ENCODE assay signal across 9 cellular contexts in genomic region chr10:89838002-89838615, GRCh38.
DNase-seq lines count a peak whose midpoint lies in the region; ATAC-seq and TF ChIP-seq lines count a peak whose summit lies in the region.
"Had no signal": no experiment of that assay in that cellular context is flagged by ENCODE, and none has a peak within 500 bp of the region (broad histone marks: within the 10 kb centered on the region; RNA-seq: fewer than 3 reads in every experiment).

No MANE protein-coding gene starts in this region.

- no peak overlapping the region for H3K27ac Mint-ChIP-seq in activated CD4-positive, alpha-beta memory T cell treated with anti-CD3 and anti-CD28 coated beads for 36 hours

- H3K36me3 Mint-ChIP-seq in activated CD4-positive, alpha-beta memory T cell treated with anti-CD3 and anti-CD28 coated beads for 36 hours = no peaks in the 10 kb centered on the region

- DNase-seq in activated CD4-positive, alpha-beta memory T cell treated with anti-CD3 and anti-CD28 coated beads for 36 hours = no peak
- DNase-seq in heart left ventricle = no peak
- peak; percentile 67 for DNase-seq in spleen
- no peak for DNase-seq in NCI-H1694 treated with DMSO at 0.1 percent for 48 hours (lab: John Stamatoyannopoulos, UW)
- DNase-seq: NCI-H345 had no signal

- WGBS in heart left ventricle, 4 donors = 49 to 73% (median 64%) methylated on average over 23 to 27 of the region's 27 CpGs
- WGBS in spleen, 5 donors = 35 to 82% (median 36%) methylated on average over 8 to 27 of the region's 27 CpGs

- H3K4me1 ChIP-seq in heart left ventricle (peaks cover 0 to 11% (median 0%) of the 10 kb centered on the region in 12 donors), spleen (peaks cover 0 to 21% (median 8%) of the 10 kb centered on the region in 6 donors)

- peaks cover 14% of the 10 kb centered on the region for H3K4me1 Mint-ChIP-seq in activated CD4-positive, alpha-beta memory T cell treated with anti-CD3 and anti-CD28 coated beads for 36 hours (ENCODE audit: low read depth)

- H3K27ac ChIP-seq in heart left ventricle (peak overlapping the region in 3 of 12 donors; percentile 18 to 40 (median 34)), spleen (peak overlapping the region in 4 of 8 donors; percentile 20 to 51 (median 42))

- peak overlapping the region; percentile 66 for H3K4me3 Mint-ChIP-seq in activated CD4-positive, alpha-beta memory T cell treated with anti-CD3 and anti-CD28 coated beads for 36 hours

- TF ChIP-seq POLR2A in heart left ventricle (IDR thresholded peaks at IDR 0.05) (no peak), spleen (IDR thresholded peaks at IDR 0.05) (no peak)

- H3K4me3 ChIP-seq in heart left ventricle (peak overlapping the region; percentile 31 to 68 (median 54)), spleen (peak overlapping the region; percentile 45 to 76 (median 50))

- intact Hi-C loops in activated CD4-positive, alpha-beta memory T cell treated with anti-CD3 and anti-CD28 coated beads for 36 hours (cut with micrococcal nuclease) = no loop called here
- intact Hi-C loops in heart left ventricle (cut with DNase I) = no loop called here
- intact Hi-C loops in spleen (cut with DNase I; ENCODE audit: low total_unique reads) = no loop called here

- peaks cover 4% of the 10 kb centered on the region for H3K27me3 Mint-ChIP-seq in activated CD4-positive, alpha-beta memory T cell treated with anti-CD3 and anti-CD28 coated beads for 36 hours

- peaks cover 0 to 14% (median 9%) of the 10 kb centered on the region in 9 donors for H3K27me3 ChIP-seq in heart left ventricle
- H3K27me3 ChIP-seq in spleen (replicated peaks in 1 of 7) = peaks cover 0 to 31% (median 6%) of the 10 kb centered on the region in 7 donors

- POLR2A ChIA-PET in activated CD4-positive, alpha-beta memory T cell treated with anti-CD3 and anti-CD28 coated beads for 36 hours (lab: Charles Lee) = interaction anchor here (1.3 kb wide), 1 partner anchor 24 kb away, joined by 4 read pairs; no protein-coding TSS in a partner anchor

- H3K9me3 ChIP-seq in heart left ventricle (peaks cover 0 to 4% (median 0%) of the 10 kb centered on the region in 12 donors), spleen (peaks cover 0 to 6% (median 4%) of the 10 kb centered on the region in 8 donors)

- ATAC-seq in GM19023 (IDR thresholded peaks at IDR 0.05; ENCODE audit: unreplicated experiment) (peak; percentile 19), heart left ventricle (peak in 1 of 4 donors; percentile 22), GM18907 (IDR thresholded peaks at IDR 0.05; ENCODE audit: unreplicated experiment) (no peak), GM18502 (IDR thresholded peaks at IDR 0.05; ENCODE audit: poor library complexity, unreplicated experiment) (no peak), HG02973 (IDR thresholded peaks at IDR 0.05; ENCODE audit: unreplicated experiment) (no peak)

- CTCF ChIA-PET in activated CD4-positive, alpha-beta memory T cell treated with anti-CD3 and anti-CD28 coated beads for 36 hours (lab: Charles Lee) = no interaction called here

- TF ChIP-seq CTCF in heart left ventricle (IDR thresholded peaks at IDR 0.05) (no peak), spleen (IDR thresholded peaks at IDR 0.05 in 8 of 11, conservative IDR thresholded peaks at IDR 0.05 in 3 of 11) (no peak)

- peaks cover 6% of the 10 kb centered on the region for H3K9me3 Mint-ChIP-seq in activated CD4-positive, alpha-beta memory T cell treated with anti-CD3 and anti-CD28 coated beads for 36 hours

- no peaks in the 10 kb centered on the region for H3K36me3 ChIP-seq in heart left ventricle
- H3K36me3 ChIP-seq in spleen = no peaks in the 10 kb centered on the region
